1 cellular context compared by ENCODE assay signal in the genomic region with DNA sequence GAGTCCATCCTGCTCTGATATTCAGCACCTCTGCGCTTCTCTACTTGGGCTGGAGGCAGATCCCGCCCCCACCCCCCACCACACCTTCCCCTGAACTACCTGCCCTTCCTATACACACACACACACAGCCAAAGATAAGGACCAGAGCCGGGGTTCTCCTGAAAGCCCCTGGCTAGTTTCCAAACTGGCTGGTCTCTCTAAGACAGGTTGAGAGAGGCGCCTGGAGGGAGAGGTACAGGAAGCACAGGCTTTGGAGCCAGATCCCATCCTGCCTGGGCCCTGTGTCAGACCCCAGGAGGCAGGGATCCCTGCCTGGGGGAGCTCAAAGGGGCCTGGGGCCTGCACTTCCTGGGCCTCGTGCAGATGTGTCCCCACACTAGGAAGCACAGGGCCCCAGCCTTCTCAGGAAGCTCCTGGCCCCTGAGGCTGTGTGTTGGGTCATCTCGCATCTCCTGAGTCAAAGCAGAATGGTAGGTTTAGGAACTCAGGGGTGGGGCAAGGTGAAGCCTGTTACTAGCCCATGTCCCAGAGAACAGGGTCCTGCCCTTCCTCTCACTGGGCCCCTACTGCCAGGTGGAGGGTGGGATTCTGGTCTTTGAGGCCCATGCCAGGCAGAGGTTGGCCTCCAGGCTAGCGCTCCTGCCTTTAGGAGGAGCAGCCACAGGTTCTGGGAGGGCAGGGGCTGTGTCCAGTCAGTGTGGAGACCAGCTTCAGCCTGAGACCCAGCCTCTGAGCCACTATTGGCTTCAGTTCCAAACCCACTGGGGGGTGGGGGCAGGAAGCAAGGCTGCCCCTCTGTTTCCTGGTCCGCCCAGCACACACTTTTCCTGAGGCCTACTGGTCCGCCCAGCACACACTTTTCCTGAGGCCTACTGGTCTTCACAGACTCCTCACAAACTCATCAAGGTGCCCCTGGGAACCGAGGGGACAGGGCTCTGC.
TF ChIP-seq lines count a peak whose summit lies in the region.

No MANE protein-coding gene starts in this region.

TF ChIP-seq in HEK293, 187 proteins besides CTCF, POLR2A, EP300 and RAD21 (continued from another document):
- TF ChIP-seq, protein P1, sequence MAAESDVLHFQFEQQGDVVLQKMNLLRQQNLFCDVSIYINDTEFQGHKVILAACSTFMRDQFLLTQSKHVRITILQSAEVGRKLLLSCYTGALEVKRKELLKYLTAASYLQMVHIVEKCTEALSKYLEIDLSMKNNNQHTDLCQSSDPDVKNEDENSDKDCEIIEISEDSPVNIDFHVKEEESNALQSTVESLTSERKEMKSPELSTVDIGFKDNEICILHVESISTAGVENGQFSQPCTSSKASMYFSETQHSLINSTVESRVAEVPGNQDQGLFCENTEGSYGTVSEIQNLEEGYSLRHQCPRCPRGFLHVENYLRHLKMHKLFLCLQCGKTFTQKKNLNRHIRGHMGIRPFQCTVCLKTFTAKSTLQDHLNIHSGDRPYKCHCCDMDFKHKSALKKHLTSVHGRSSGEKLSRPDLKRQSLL (tag by site-specific recombination; IDR thresholded peaks at IDR 0.05), result no peak
- no peak for TF ChIP-seq ZBTB11 (tag by site-specific recombination; conservative IDR thresholded peaks at IDR 0.05; ENCODE audit: low read depth)
- TF ChIP-seq SCRT2 (tag by site-specific recombination; IDR thresholded peaks at IDR 0.05), result peak; percentile 52; the same call in 1 of the 2 replicates
- TF ChIP-seq, protein P2, sequence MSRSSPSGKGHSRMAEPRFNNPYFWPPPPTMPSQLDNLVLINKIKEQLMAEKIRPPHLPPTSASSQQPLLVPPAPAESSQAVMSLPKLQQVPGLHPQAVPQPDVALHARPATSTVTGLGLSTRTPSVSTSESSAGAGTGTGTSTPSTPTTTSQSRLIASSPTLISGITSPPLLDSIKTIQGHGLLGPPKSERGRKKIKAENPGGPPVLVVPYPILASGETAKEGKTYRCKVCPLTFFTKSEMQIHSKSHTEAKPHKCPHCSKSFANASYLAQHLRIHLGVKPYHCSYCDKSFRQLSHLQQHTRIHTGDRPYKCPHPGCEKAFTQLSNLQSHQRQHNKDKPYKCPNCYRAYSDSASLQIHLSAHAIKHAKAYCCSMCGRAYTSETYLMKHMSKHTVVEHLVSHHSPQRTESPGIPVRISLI (tag by site-specific recombination; IDR thresholded peaks at IDR 0.05), result no peak
- no peak for TF ChIP-seq PRDM2 (tag by site-specific recombination; IDR thresholded peaks at IDR 0.05; ENCODE audit: borderline replicate concordance)
- TF ChIP-seq MYNN (tag by site-specific recombination; IDR thresholded peaks at IDR 0.05; ENCODE audit: borderline replicate concordance), result no peak
- TF ChIP-seq ZNF157 (tag by site-specific recombination; IDR thresholded peaks at IDR 0.05), result no peak
- no peak for TF ChIP-seq ZNF514 (tag by site-specific recombination; IDR thresholded peaks at IDR 0.05)
- TF ChIP-seq ZNF596 (tag by site-specific recombination; IDR thresholded peaks at IDR 0.05), result no peak
- TF ChIP-seq BCL11B (tag by site-specific recombination; IDR thresholded peaks at IDR 0.05; ENCODE audit: low read depth), result no peak
- TF ChIP-seq ZNF521 (tag by site-specific recombination; IDR thresholded peaks at IDR 0.05), result no peak
- peak; percentile 99 for TF ChIP-seq GLIS1 (tag by site-specific recombination; IDR thresholded peaks at IDR 0.05)
- no peak for TF ChIP-seq ZNF585B (tag by site-specific recombination; IDR thresholded peaks at IDR 0.05)
- no peak for TF ChIP-seq KLF8 (tag by site-specific recombination; IDR thresholded peaks at IDR 0.05)
- TF ChIP-seq ZNF112 (tag by site-specific recombination; IDR thresholded peaks at IDR 0.05), result no peak
- TF ChIP-seq REPIN1 (tag by site-specific recombination; IDR thresholded peaks at IDR 0.05; ENCODE audit: low read depth), result no peak
- TF ChIP-seq ZNF426 (tag by site-specific recombination; IDR thresholded peaks at IDR 0.05), result no peak
- TF ChIP-seq PRDM4 (tag by site-specific recombination; IDR thresholded peaks at IDR 0.05), result no peak
- TF ChIP-seq ZNF560 (tag by site-specific recombination; IDR thresholded peaks at IDR 0.05; ENCODE audit: borderline replicate concordance), result no peak
- TF ChIP-seq ZNF530 (tag by site-specific recombination; IDR thresholded peaks at IDR 0.05; ENCODE audit: low read depth), result no peak
- peak; percentile 40; the same call in 1 of the 2 replicates for TF ChIP-seq ZBTB20 (tag by site-specific recombination; IDR thresholded peaks at IDR 0.05)
- TF ChIP-seq ZNF600 (tag by site-specific recombination; IDR thresholded peaks at IDR 0.05), result no peak
